9 cellular contexts compared by ENCODE assay signal in genomic region chr4:28686618-28687017, GRCh38.
DNase-seq lines count a peak whose midpoint lies in the region; ATAC-seq lines count a peak whose summit lies in the region.
"Had no signal": no experiment of that assay in that cellular context is flagged by ENCODE, and none has a peak within 500 bp of the region (broad histone marks: within the 10 kb centered on the region; RNA-seq: fewer than 3 reads in every experiment).

No MANE protein-coding gene starts in this region.

- DNase-seq in COLO668 (lab: John Stamatoyannopoulos, UW; ENCODE audit: unreplicated experiment) (peak; percentile 33), HAP-1 (ENCODE audit: low spot score in 2 of 2) (peak; percentile 31 to 77), SJCRH30 (peak; percentile 48 to 70), hepatic stellate cell (ENCODE audit: low spot score) (peak; percentile 14)
- no peak for DNase-seq in central memory CD4-positive, alpha-beta T cell
- DNase-seq in CD4-positive, alpha-beta memory T cell: no peak

- H3K36me3 Mint-ChIP-seq in activated T-helper 17 cell treated with anti-CD3 and anti-CD28 coated beads, Interleukin-2, amount 50 U/mL, for 72 hours (ENCODE audit: low read depth): no peaks in the 10 kb centered on the region
- no peaks in the 10 kb centered on the region for H3K36me3 Mint-ChIP-seq in CD4-positive, alpha-beta memory T cell

- H3K27me3 Mint-ChIP-seq in activated T-helper 17 cell treated with anti-CD3 and anti-CD28 coated beads, Interleukin-2, amount 50 U/mL, for 72 hours: no peaks in the 10 kb centered on the region
- H3K27me3 Mint-ChIP-seq in CD4-positive, alpha-beta memory T cell: no peaks in the 10 kb centered on the region

- no peak overlapping the region for H3K27ac ChIP-seq in SJCRH30
- no peak overlapping the region for H3K27ac ChIP-seq in CD4-positive, alpha-beta memory T cell (ENCODE audit: low read depth, low read length)
- H3K27ac ChIP-seq: thoracic aorta had no signal

- in situ Hi-C loops in HAP-1 (cut with MboI; ENCODE audit: low sequenced_read_pairs): no loop called here

- H3K4me3 Mint-ChIP-seq in activated T-helper 17 cell treated with anti-CD3 and anti-CD28 coated beads, Interleukin-2, amount 50 U/mL, for 72 hours: no peak overlapping the region
- H3K4me3 Mint-ChIP-seq in CD4-positive, alpha-beta memory T cell: no peak overlapping the region

- intact Hi-C loops in CD4-positive, alpha-beta memory T cell (cut with micrococcal nuclease): no loop called here

- H3K27me3 ChIP-seq in HAP-1 (ENCODE audit: low read depth): no peaks in the 10 kb centered on the region
- H3K27me3 ChIP-seq in SJCRH30: no peaks in the 10 kb centered on the region
- H3K27me3 ChIP-seq in CD4-positive, alpha-beta memory T cell (ENCODE audit: insufficient read depth, low read length): no peaks in the 10 kb centered on the region

- H3K27ac Mint-ChIP-seq in activated T-helper 17 cell treated with anti-CD3 and anti-CD28 coated beads, Interleukin-2, amount 50 U/mL, for 72 hours: no peak overlapping the region
- no peak overlapping the region for H3K27ac Mint-ChIP-seq in CD4-positive, alpha-beta memory T cell

- H3K36me3 ChIP-seq in HAP-1 (replicated peaks) (no peaks in the 10 kb centered on the region), SJCRH30 (no peaks in the 10 kb centered on the region)
- H3K36me3 ChIP-seq in CD4-positive, alpha-beta memory T cell (ENCODE audit: insufficient read depth, low read length): no peaks in the 10 kb centered on the region
- H3K36me3 ChIP-seq: thoracic aorta had no signal

- POLR2A ChIA-PET in CD4-positive, alpha-beta memory T cell (lab: Charles Lee; ENCODE audit: partially characterized antibody): no interaction called here

- CTCF ChIA-PET in CD4-positive, alpha-beta memory T cell (lab: Charles Lee; ENCODE audit: partially characterized antibody): no interaction called here

- H3K9me3 ChIP-seq in HAP-1: no peaks in the 10 kb centered on the region
- H3K9me3 ChIP-seq in SJCRH30 (replicated peaks): no peaks in the 10 kb centered on the region
- peaks cover 0 to 3% of the 10 kb centered on the region in 2 donors for H3K9me3 ChIP-seq in CD4-positive, alpha-beta memory T cell (ENCODE audit: control insufficient read depth in 1 of 2, low read length in 2 of 2)
- H3K9me3 ChIP-seq: thoracic aorta had no signal

- H3K4me1 Mint-ChIP-seq in activated T-helper 17 cell treated with anti-CD3 and anti-CD28 coated beads, Interleukin-2, amount 50 U/mL, for 72 hours: no peaks in the 10 kb centered on the region
- H3K4me1 Mint-ChIP-seq in CD4-positive, alpha-beta memory T cell: no peaks in the 10 kb centered on the region

- H3K4me3 ChIP-seq in HAP-1 (no peak overlapping the region), SJCRH30 (no peak overlapping the region)
- H3K4me3 ChIP-seq in CD4-positive, alpha-beta memory T cell (ENCODE audit: low read length in 2 of 2): no peak overlapping the region
- H3K4me3 ChIP-seq: thoracic aorta had no signal

- no peak for ATAC-seq in HG02970 (IDR thresholded peaks at IDR 0.05; ENCODE audit: low FRiP score, unreplicated experiment)
- no peak for ATAC-seq in activated T-helper 17 cell treated with anti-CD3 and anti-CD28 coated beads, Interleukin-2, amount 50 U/mL, for 72 hours (replicated peaks)

- H3K4me1 ChIP-seq in HAP-1 (no peaks in the 10 kb centered on the region), SJCRH30 (no peaks in the 10 kb centered on the region)
- H3K4me1 ChIP-seq in CD4-positive, alpha-beta memory T cell (ENCODE audit: insufficient read depth, low read length): no peaks in the 10 kb centered on the region

- peaks cover 9% of the 10 kb centered on the region for H3K9me3 Mint-ChIP-seq in activated T-helper 17 cell treated with anti-CD3 and anti-CD28 coated beads, Interleukin-2, amount 50 U/mL, for 72 hours
- peaks cover 0 to 16% (median 3%) of the 10 kb centered on the region in 8 donors for H3K9me3 Mint-ChIP-seq in CD4-positive, alpha-beta memory T cell

Comparison
In these comparisons a context has a peak if more than half of its experiments do, and no peak if none do; other contexts are left out.
1. DNase-seq: peak in COLO668 (single experiment), HAP-1 (2 of 2), SJCRH30 (2 of 2) and hepatic stellate cell (single experiment); none in central memory CD4-positive, alpha-beta T cell (single experiment) and CD4-positive, alpha-beta memory T cell (0 of 5).